Comparison of ENCODE assay signal across 15 cellular contexts in the genomic region with DNA sequence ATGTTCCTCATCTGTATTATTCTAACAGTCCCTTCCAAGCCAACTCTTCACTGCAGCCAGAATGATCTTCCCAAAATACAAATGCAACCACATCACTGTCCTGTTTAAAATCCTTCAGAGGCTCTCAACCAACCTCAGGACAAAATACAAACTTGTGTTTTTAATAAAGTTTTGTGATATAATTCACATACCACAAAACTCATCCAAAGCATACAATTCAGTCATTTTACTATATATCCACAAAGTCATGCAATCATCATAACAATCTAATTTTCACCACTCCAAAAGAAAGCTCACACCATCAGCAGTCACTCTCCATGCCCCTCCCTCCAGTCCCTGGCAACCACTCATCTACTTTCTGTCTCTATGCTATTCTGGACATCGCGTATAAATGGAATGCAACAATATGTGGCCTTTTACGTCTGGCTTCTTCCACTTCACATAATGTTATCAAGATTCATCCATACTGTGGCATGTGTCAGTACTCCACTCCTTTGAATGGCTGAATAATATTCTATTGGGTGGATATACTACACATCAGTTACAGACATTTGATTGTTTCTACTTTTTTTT.
DNase-seq lines count a peak whose midpoint lies in the region; ATAC-seq and TF ChIP-seq lines count a peak whose summit lies in the region.
"Had no signal": no experiment of that assay in that cellular context is flagged by ENCODE, and none has a peak within 500 bp of the region (broad histone marks: within the 10 kb centered on the region; RNA-seq: fewer than 3 reads in every experiment).

No MANE protein-coding gene starts in this region.

- peaks cover 32% of the 10 kb centered on the region for H3K36me3 Mint-ChIP-seq in activated naive CD8-positive, alpha-beta T cell treated with anti-CD3 and anti-CD28 coated beads, Interleukin-2, amount 10 ng/mL, durations not matched to agents 7 days and 5 days
- H3K36me3 Mint-ChIP-seq in activated naive CD8-positive, alpha-beta T cell treated with anti-CD3 and anti-CD28 coated beads for 36 hours: peaks cover 27% of the 10 kb centered on the region
- peaks cover 5% of the 10 kb centered on the region for H3K36me3 Mint-ChIP-seq in T-helper 17 cell (ENCODE audit: low read depth)

- H3K9me3 ChIP-seq in T-helper 17 cell (ENCODE audit: control insufficient read depth, low read length, poor library complexity, severe bottlenecking): no peaks in the 10 kb centered on the region
- no peaks in the 10 kb centered on the region for H3K9me3 ChIP-seq in vagina
- H3K9me3 ChIP-seq: MG63 had no signal

- H3K4me1 Mint-ChIP-seq in activated naive CD8-positive, alpha-beta T cell treated with anti-CD3 and anti-CD28 coated beads, Interleukin-2, amount 10 ng/mL, durations not matched to agents 7 days and 5 days: peaks cover 40% of the 10 kb centered on the region
- H3K4me1 Mint-ChIP-seq in activated naive CD8-positive, alpha-beta T cell treated with anti-CD3 and anti-CD28 coated beads for 36 hours: peaks cover 43% of the 10 kb centered on the region
- H3K4me1 Mint-ChIP-seq in T-helper 17 cell: peaks cover 43% of the 10 kb centered on the region

- ATAC-seq in activated naive CD8-positive, alpha-beta T cell treated with anti-CD3 and anti-CD28 coated beads, Interleukin-2, amount 10 ng/mL, durations not matched to agents 7 days and 5 days (ENCODE audit: low read depth): no peak
- no peak for ATAC-seq in T-helper 17 cell
- ATAC-seq in foreskin keratinocyte: peak; percentile 6
- no peak for ATAC-seq in HG03520 (IDR thresholded peaks at IDR 0.05; ENCODE audit: unreplicated experiment)
- ATAC-seq: GM23338 had no signal

- no peak overlapping the region for H3K27ac ChIP-seq in foreskin keratinocyte
- no peak overlapping the region for H3K27ac ChIP-seq in vagina
- H3K27ac ChIP-seq: KMS-11 had no signal

- no peaks in the 10 kb centered on the region for H3K27me3 Mint-ChIP-seq in activated naive CD8-positive, alpha-beta T cell treated with anti-CD3 and anti-CD28 coated beads, Interleukin-2, amount 10 ng/mL, durations not matched to agents 7 days and 5 days
- H3K27me3 Mint-ChIP-seq in activated naive CD8-positive, alpha-beta T cell treated with anti-CD3 and anti-CD28 coated beads for 36 hours: no peaks in the 10 kb centered on the region
- no peaks in the 10 kb centered on the region for H3K27me3 Mint-ChIP-seq in T-helper 17 cell

- H3K27ac Mint-ChIP-seq in activated naive CD8-positive, alpha-beta T cell treated with anti-CD3 and anti-CD28 coated beads, Interleukin-2, amount 10 ng/mL, durations not matched to agents 7 days and 5 days: peak overlapping the region; percentile 1
- H3K27ac Mint-ChIP-seq in activated naive CD8-positive, alpha-beta T cell treated with anti-CD3 and anti-CD28 coated beads for 36 hours: no peak overlapping the region
- peak overlapping the region; percentile 66 for H3K27ac Mint-ChIP-seq in T-helper 17 cell
- H3K27ac Mint-ChIP-seq: CD14-positive monocyte, GM23338 had no signal

- intact Hi-C loops in vagina (cut with DNase I): no loop called here

- H3K27me3 ChIP-seq in foreskin keratinocyte (no peaks in the 10 kb centered on the region), vagina (no peaks in the 10 kb centered on the region)
- H3K27me3 ChIP-seq: MG63 had no signal

- H3K36me3 ChIP-seq in vagina: no peaks in the 10 kb centered on the region
- H3K36me3 ChIP-seq: MG63 had no signal

- no peak overlapping the region for H3K4me3 Mint-ChIP-seq in activated naive CD8-positive, alpha-beta T cell treated with anti-CD3 and anti-CD28 coated beads, Interleukin-2, amount 10 ng/mL, durations not matched to agents 7 days and 5 days
- H3K4me3 Mint-ChIP-seq in activated naive CD8-positive, alpha-beta T cell treated with anti-CD3 and anti-CD28 coated beads for 36 hours: no peak overlapping the region
- no peak overlapping the region for H3K4me3 Mint-ChIP-seq in T-helper 17 cell
- H3K4me3 Mint-ChIP-seq: GM23338 had no signal

- no peak overlapping the region for H3K4me3 ChIP-seq in vagina
- H3K4me3 ChIP-seq: GM23338, MG63 had no signal

- TF ChIP-seq CTCF in foreskin keratinocyte (conservative IDR thresholded peaks at IDR 0.05) (no peak), vagina (IDR thresholded peaks at IDR 0.05) (no peak)

- peaks cover 34% of the 10 kb centered on the region for H3K4me1 ChIP-seq in foreskin keratinocyte
- peaks cover 69% of the 10 kb centered on the region for H3K4me1 ChIP-seq in vagina

- POLR2A ChIA-PET in activated naive CD8-positive, alpha-beta T cell treated with anti-CD3 and anti-CD28 coated beads, Interleukin-2, amount 10 ng/mL, durations not matched to agents 7 days and 5 days (lab: Charles Lee): no interaction called here

- TF ChIP-seq POLR2A in vagina (IDR thresholded peaks at IDR 0.05): no peak

- H3K9me3 Mint-ChIP-seq in activated naive CD8-positive, alpha-beta T cell treated with anti-CD3 and anti-CD28 coated beads, Interleukin-2, amount 10 ng/mL, durations not matched to agents 7 days and 5 days: peaks cover 2% of the 10 kb centered on the region
- H3K9me3 Mint-ChIP-seq in activated naive CD8-positive, alpha-beta T cell treated with anti-CD3 and anti-CD28 coated beads for 36 hours: peaks cover 3% of the 10 kb centered on the region
- H3K9me3 Mint-ChIP-seq: GM23338 had no signal

- DNase-seq in activated naive CD8-positive, alpha-beta T cell treated with anti-CD3 and anti-CD28 coated beads, Interleukin-2, amount 10 ng/mL, durations not matched to agents 7 days and 5 days: no peak
- DNase-seq in activated naive CD8-positive, alpha-beta T cell treated with anti-CD3 and anti-CD28 coated beads for 36 hours: no peak
- no peak for DNase-seq in T-helper 17 cell
- DNase-seq in foreskin keratinocyte: no peak
- DNase-seq in vagina (ENCODE audit: extremely low spot score in 2 of 2): peak; percentile 3 to 16
- no peak for DNase-seq in epidermal melanocyte (ENCODE audit: insufficient read length, low spot score)
- no peak for DNase-seq in islet precursor cell
- DNase-seq: DND-41, MG63, NCI-H1105, NCI-H1694 treated with DMSO at 0.1 percent for 48 hours had no signal

Comparison
In these comparisons a context has a peak if more than half of its experiments do, and no peak if none do; other contexts are left out.
1. DNase-seq: peak in vagina (2 of 2); none in activated naive CD8-positive, alpha-beta T cell treated with anti-CD3 and anti-CD28 coated beads, Interleukin-2, amount 10 ng/mL, durations not matched to agents 7 days and 5 days (single experiment), activated naive CD8-positive, alpha-beta T cell treated with anti-CD3 and anti-CD28 coated beads for 36 hours (single experiment), T-helper 17 cell (0 of 3), foreskin keratinocyte (0 of 2), epidermal melanocyte (single experiment) and islet precursor cell (single experiment).